ENCODE assay signal across 18 cellular contexts in genomic region chr1:109247401-109248365, GRCh38. TPM values are rescaled to one million over a fixed set of nuclear protein-coding genes. Genes with fewer than 3 reads are reported as not detected.
"Had no signal": no experiment of that assay in that cellular context is flagged by ENCODE, and none has a peak within 500 bp of the region (broad histone marks: within the 10 kb centered on the region; RNA-seq: fewer than 3 reads in every experiment).

No MANE protein-coding gene starts in this region.

- DNase-seq: activated B cell treated with CpG ODN at 0.5 μM for 24 hours; activated CD4-positive, alpha-beta T cell treated with anti-CD3 and anti-CD28 coated beads, Interleukin-2, amount 10 ng/mL, durations not matched to agents 24 days and 14 days; activated CD8-positive, alpha-beta memory T cell treated with anti-CD3 and anti-CD28 coated beads for 24 hours; activated naive CD4-positive, alpha-beta T cell treated with anti-CD3 and anti-CD28 coated beads for 36 hours; left ventricle myocardium inferior; stimulated activated CD4-positive, alpha-beta T cell treated with anti-CD3 and anti-CD28 coated beads, Interleukin-15, amount 100 ng/mL, for 24 hours; stimulated activated CD4-positive, alpha-beta T cell treated with anti-CD3 and anti-CD28 coated beads, Interleukin-4, amount 100 ng/mL, for 1 hour; stimulated activated naive B cell treated with anti-CD40 and anti-IgM and Interleukin-4, amounts not matched to agents 10 μg/mL and 1 μg/mL and 100 μg/mL, for 72 hours had no signal

- H3K36me3 Mint-ChIP-seq: memory B cell; naive thymus-derived CD4-positive, alpha-beta T cell; stimulated activated naive B cell treated with anti-CD40 and anti-IgM and Interleukin-4, amounts not matched to agents 10 μg/mL and 1 μg/mL and 100 μg/mL, for 72 hours had no signal

- H3K4me3 ChIP-seq: ascending aorta, left ventricle myocardium inferior, mucosa of descending colon, right atrium auricular region, skin epidermis, tibial artery, vagina had no signal

- H3K27ac Mint-ChIP-seq: activated B cell treated with CpG ODN at 0.5 μM for 24 hours; activated CD4-positive, alpha-beta T cell treated with anti-CD3 and anti-CD28 coated beads, Interleukin-2, amount 10 ng/mL, durations not matched to agents 24 days and 14 days; activated naive CD4-positive, alpha-beta T cell treated with anti-CD3 and anti-CD28 coated beads for 36 hours; activated T-helper 1 cell treated with anti-CD3 and anti-CD28 coated beads, Interleukin-12 subunit alpha, Interleukin-12 subunit beta, Interleukin-2, Interleukin-4 antibody, amounts not matched to agents 30 ng/mL and 10 ng/mL and 1 ng/mL, durations not matched to agents 14 hours and 24 hours and 36 hours; memory B cell; naive thymus-derived CD4-positive, alpha-beta T cell; stimulated activated naive B cell treated with anti-CD40 and anti-IgM and Interleukin-4, amounts not matched to agents 10 μg/mL and 1 μg/mL and 100 μg/mL, for 72 hours; T-helper 2 cell treated with Interferon-gamma antibody and Interleukin-4, amounts not matched to agents 5 μg/mL and 100 μg/mL, for 36 hours had no signal

- H3K27me3 ChIP-seq: ascending aorta, right atrium auricular region, vagina had no signal

- H3K36me3 ChIP-seq: ascending aorta, left ventricle myocardium inferior, right atrium auricular region, tibial artery, vagina had no signal

- H3K4me3 Mint-ChIP-seq: activated B cell treated with CpG ODN at 0.5 μM for 24 hours; activated CD4-positive, alpha-beta T cell treated with anti-CD3 and anti-CD28 coated beads, Interleukin-2, amount 10 ng/mL, durations not matched to agents 24 days and 14 days; activated naive CD4-positive, alpha-beta T cell treated with anti-CD3 and anti-CD28 coated beads for 36 hours; activated T-helper 1 cell treated with anti-CD3 and anti-CD28 coated beads, Interleukin-12 subunit alpha, Interleukin-12 subunit beta, Interleukin-2, Interleukin-4 antibody, amounts not matched to agents 30 ng/mL and 10 ng/mL and 1 ng/mL, durations not matched to agents 14 hours and 24 hours and 36 hours; memory B cell; stimulated activated naive B cell treated with anti-CD40 and anti-IgM and Interleukin-4, amounts not matched to agents 10 μg/mL and 1 μg/mL and 100 μg/mL, for 72 hours; T-helper 2 cell treated with Interferon-gamma antibody and Interleukin-4, amounts not matched to agents 5 μg/mL and 100 μg/mL, for 36 hours had no signal

- H3K27ac ChIP-seq: ascending aorta, left ventricle myocardium inferior, right atrium auricular region, tibial artery, vagina had no signal

- H3K9me3 Mint-ChIP-seq: activated B cell treated with CpG ODN at 0.5 μM for 24 hours; activated CD4-positive, alpha-beta T cell treated with anti-CD3 and anti-CD28 coated beads, Interleukin-2, amount 10 ng/mL, durations not matched to agents 24 days and 14 days; activated naive CD4-positive, alpha-beta T cell treated with anti-CD3 and anti-CD28 coated beads for 36 hours; activated T-helper 1 cell treated with anti-CD3 and anti-CD28 coated beads, Interleukin-12 subunit alpha, Interleukin-12 subunit beta, Interleukin-2, Interleukin-4 antibody, amounts not matched to agents 30 ng/mL and 10 ng/mL and 1 ng/mL, durations not matched to agents 14 hours and 24 hours and 36 hours; memory B cell; stimulated activated naive B cell treated with anti-CD40 and anti-IgM and Interleukin-4, amounts not matched to agents 10 μg/mL and 1 μg/mL and 100 μg/mL, for 72 hours; T-helper 2 cell treated with Interferon-gamma antibody and Interleukin-4, amounts not matched to agents 5 μg/mL and 100 μg/mL, for 36 hours had no signal

- H3K9me3 ChIP-seq: ascending aorta, left ventricle myocardium inferior, mucosa of descending colon, right atrium auricular region, tibial artery, vagina had no signal

RNA-seq across cellular contexts. Expression of gene PSRC1, which starts 35.3 kb away (rescaled TPM):
- total RNA-seq: activated B cell treated with CpG ODN at 0.5 μM for 24 hours had no signal

RNA-seq across cellular contexts. Expression of gene MYBPHL, which starts 59.1 kb away (rescaled TPM):
- total RNA-seq: activated B cell treated with CpG ODN at 0.5 μM for 24 hours; activated CD4-positive, alpha-beta T cell treated with anti-CD3 and anti-CD28 coated beads, Interleukin-2, amount 10 ng/mL, durations not matched to agents 24 days and 14 days; activated naive CD4-positive, alpha-beta T cell treated with anti-CD3 and anti-CD28 coated beads for 36 hours; activated T-helper 1 cell treated with anti-CD3 and anti-CD28 coated beads, Interleukin-12 subunit alpha, Interleukin-12 subunit beta, Interleukin-2, Interleukin-4 antibody, amounts not matched to agents 30 ng/mL and 10 ng/mL and 1 ng/mL, durations not matched to agents 14 hours and 24 hours and 36 hours; ascending aorta; mucosa of descending colon; naive thymus-derived CD4-positive, alpha-beta T cell; vagina had no signal
- polyA plus RNA-seq: naive thymus-derived CD4-positive, alpha-beta T cell had no signal
